11 cellular contexts compared by ENCODE assay signal in genomic region chr10:87025285-87025958, GRCh38. TPM values are rescaled to one million over a fixed set of nuclear protein-coding genes. Genes with fewer than 3 reads are reported as not detected.
DNase-seq lines count a peak whose midpoint lies in the region; ATAC-seq and TF ChIP-seq lines count a peak whose summit lies in the region.
"Not testable (repeated sequence)": the region's sequence is repeated elsewhere in the genome, so short reads cannot be mapped to it uniquely, and the experiment has no call there.
"Had no signal": no experiment of that assay in that cellular context is flagged by ENCODE, and none has a peak within 500 bp of the region (broad histone marks: within the 10 kb centered on the region; RNA-seq: fewer than 3 reads in every experiment).

No MANE protein-coding gene starts in this region.

- CTCF ChIA-PET in activated CD4-positive, alpha-beta memory T cell treated with anti-CD3 and anti-CD28 coated beads, Interleukin-2, amount 10 ng/mL, durations not matched to agents 7 days and 5 days (lab: Charles Lee): interaction anchor here (0.6 to 0.7 kb wide), 2 partner anchors 59 to 294 kb away, joined by 3 to 4 read pairs; no protein-coding TSS in a partner anchor

- H3K27ac Mint-ChIP-seq in GM23338: peak overlapping the region; percentile 77
- peak overlapping the region; percentile 77 for H3K27ac Mint-ChIP-seq in activated CD4-positive, alpha-beta memory T cell treated with anti-CD3 and anti-CD28 coated beads, Interleukin-2, amount 10 ng/mL, durations not matched to agents 7 days and 5 days
- peak overlapping the region; percentile 80 for H3K27ac Mint-ChIP-seq in osteocyte (ENCODE audit: unreplicated experiment)

- H3F3A ChIP-seq in GM23338 (replicated peaks; ENCODE audit: low read depth); Loucy (ENCODE audit: low read depth): not testable (repeated sequence)

- H3K4me1 Mint-ChIP-seq in GM23338: not testable (repeated sequence)
- H3K4me1 Mint-ChIP-seq in activated CD4-positive, alpha-beta memory T cell treated with anti-CD3 and anti-CD28 coated beads, Interleukin-2, amount 10 ng/mL, durations not matched to agents 7 days and 5 days: peaks cover 14% of the 10 kb centered on the region
- H3K4me1 Mint-ChIP-seq in osteocyte (ENCODE audit: unreplicated experiment): peaks cover 12% of the 10 kb centered on the region

- not testable (repeated sequence) for H3K4me3 ChIP-seq in GM23338; Loucy (ENCODE audit: low read length, poor library complexity, severe bottlenecking); SJSA1; astrocyte of the cerebellum (ENCODE audit: low read depth, low read length); fibroblast of pulmonary artery (replicated peaks; ENCODE audit: low read depth, low read length)

- not testable (repeated sequence) for H3K4me1 ChIP-seq in GM23338 (ENCODE audit: insufficient read depth); Loucy (ENCODE audit: insufficient read depth, low read length, poor library complexity, severe bottlenecking); SJSA1 (replicated peaks)

- not testable (repeated sequence) for H3K27me3 Mint-ChIP-seq in GM23338 (ENCODE audit: insufficient read depth, low read depth, poor library complexity); activated CD4-positive, alpha-beta memory T cell treated with anti-CD3 and anti-CD28 coated beads, Interleukin-2, amount 10 ng/mL, durations not matched to agents 7 days and 5 days; osteocyte (ENCODE audit: unreplicated experiment)

- H3K9ac ChIP-seq in Loucy (ENCODE audit: low read depth, low read length, poor library complexity, severe bottlenecking): not testable (repeated sequence)

- not testable (repeated sequence) for H3K27me3 ChIP-seq in GM23338 (ENCODE audit: insufficient read depth); Loucy (ENCODE audit: insufficient read depth, low read length, poor library complexity, severe bottlenecking); SJSA1 (replicated peaks)

- H3K9me2 ChIP-seq in GM23338 (ENCODE audit: insufficient read depth); Loucy (replicated peaks; ENCODE audit: low read depth, low read length): not testable (repeated sequence)

- in situ Hi-C loops in astrocyte of the cerebellum (cut with HindIII; ENCODE audit: low sequenced_read_pairs): not testable (repeated sequence)

- not testable (repeated sequence) for H2AFZ ChIP-seq in GM23338; Loucy (ENCODE audit: low read length)

- not testable (repeated sequence) for H3K4me3 Mint-ChIP-seq in GM23338; activated CD4-positive, alpha-beta memory T cell treated with anti-CD3 and anti-CD28 coated beads, Interleukin-2, amount 10 ng/mL, durations not matched to agents 7 days and 5 days; osteocyte (ENCODE audit: unreplicated experiment)

- H3K36me3 Mint-ChIP-seq in GM23338 (ENCODE audit: low read depth); activated CD4-positive, alpha-beta memory T cell treated with anti-CD3 and anti-CD28 coated beads, Interleukin-2, amount 10 ng/mL, durations not matched to agents 7 days and 5 days (ENCODE audit: low read depth); osteocyte (ENCODE audit: unreplicated experiment): not testable (repeated sequence)

- DNase-seq in A172 (ENCODE audit: low spot score): peak; percentile 88
- DNase-seq in GM23338 (ENCODE audit: low spot score): peak; percentile 15
- DNase-seq in SJSA1 (ENCODE audit: low read depth in 1 of 2, low spot score in 2 of 2): peak in 1 of 2 experiments; percentile 47
- peak; percentile 32 for DNase-seq in activated CD4-positive, alpha-beta memory T cell treated with anti-CD3 and anti-CD28 coated beads, Interleukin-2, amount 10 ng/mL, durations not matched to agents 7 days and 5 days
- DNase-seq in astrocyte of the cerebellum (ENCODE audit: low read depth): peak; percentile 52
- DNase-seq in fibroblast of pulmonary artery (ENCODE audit: low read depth): peak; percentile 78
- not testable (repeated sequence) for DNase-seq in osteocyte (ENCODE audit: extremely low spot score, unreplicated experiment)

- not testable (repeated sequence) for H3K9me3 Mint-ChIP-seq in GM23338; activated CD4-positive, alpha-beta memory T cell treated with anti-CD3 and anti-CD28 coated beads, Interleukin-2, amount 10 ng/mL, durations not matched to agents 7 days and 5 days; osteocyte (ENCODE audit: unreplicated experiment)

- not testable (repeated sequence) for H3K9me3 ChIP-seq in Loucy (ENCODE audit: insufficient read depth, low read depth, low read length); SJSA1 (replicated peaks)

- H4K20me1 ChIP-seq in GM23338 (replicated peaks; ENCODE audit: insufficient read depth); Loucy (ENCODE audit: insufficient read depth, low read length, poor library complexity, severe bottlenecking): not testable (repeated sequence)

- ATAC-seq in GM23338: not testable (repeated sequence)

- H3K4me2 ChIP-seq in GM23338: not testable (repeated sequence)
- H3K4me2 ChIP-seq in Loucy (ENCODE audit: low read depth, low read length, poor library complexity, severe bottlenecking): peak overlapping the region; percentile 54

- not testable (repeated sequence) for H3K36me3 ChIP-seq in GM23338 (ENCODE audit: insufficient read depth); Loucy (ENCODE audit: insufficient read depth, low read length); SJSA1

- H3K79me2 ChIP-seq in GM23338 (replicated peaks; ENCODE audit: insufficient read depth); Loucy (ENCODE audit: insufficient read depth, low read length): not testable (repeated sequence)

- POLR2A ChIA-PET in activated CD4-positive, alpha-beta memory T cell treated with anti-CD3 and anti-CD28 coated beads, Interleukin-2, amount 10 ng/mL, durations not matched to agents 7 days and 5 days (lab: Charles Lee): not testable (repeated sequence)

- not testable (repeated sequence) for H3K27ac ChIP-seq in GM23338 (ENCODE audit: low read depth)
- peak overlapping the region; percentile 60 for H3K27ac ChIP-seq in SJSA1

- TF ChIP-seq CTCF in GM23338 (conservative IDR thresholded peaks at IDR 0.05; ENCODE audit: low read depth in 2 of 2); Loucy (conservative IDR thresholded peaks at IDR 0.05; ENCODE audit: low read length); astrocyte of the cerebellum (IDR thresholded peaks at IDR 0.05; ENCODE audit: low read depth, low read length, missing control alignments); fibroblast of pulmonary artery (IDR thresholded peaks at IDR 0.05; ENCODE audit: low read length, missing control alignments); osteocyte (IDR thresholded peaks at IDR 0.05): not testable (repeated sequence)

RNA-seq across cellular contexts. Expression of gene FAM25A, which starts 5.3 kb away (rescaled TPM):
- not detected in 2 replicates for total RNA-seq in A172 (2014; rRNA removed; shearing (Covaris generic))
- not detected in 2 replicates for total RNA-seq in GM23338 (2014; rRNA removed; shearing (Covaris generic))
- polyA plus RNA-seq in GM23338 (2016; fragmentation: Nextera tagmentation; extraction: Ambion mirVana): not detected in 2 replicates
- not detected in 2 replicates for total RNA-seq in SJSA1 (2014; rRNA removed; shearing (Covaris generic))
- total RNA-seq in activated CD4-positive, alpha-beta memory T cell treated with anti-CD3 and anti-CD28 coated beads, Interleukin-2, amount 10 ng/mL, durations not matched to agents 7 days and 5 days: not detected
- not detected in 2 replicates for total RNA-seq in osteocyte
- total RNA-seq: OCI-LY7, transverse colon had no signal
- polyA plus RNA-seq: small intestine had no signal

RNA-seq across cellular contexts. Expression of gene ADIRF, which starts 57.1 kb away (rescaled TPM):
- not detected in 2 replicates for total RNA-seq in A172 (2014; rRNA removed; shearing (Covaris generic))
- total RNA-seq in GM23338 (2014; rRNA removed; shearing (Covaris generic)): not detected in 2 replicates
- 0.66 and 1.7 TPM in 2 replicates for polyA plus RNA-seq in GM23338 (2016; fragmentation: Nextera tagmentation; extraction: Ambion mirVana)
- not detected in 2 replicates for total RNA-seq in SJSA1 (2014; rRNA removed; shearing (Covaris generic))
- total RNA-seq in activated CD4-positive, alpha-beta memory T cell treated with anti-CD3 and anti-CD28 coated beads, Interleukin-2, amount 10 ng/mL, durations not matched to agents 7 days and 5 days: not detected
- total RNA-seq in osteocyte: not detected in 2 replicates
- total RNA-seq: OCI-LY7 had no signal
